In genomic region chr14:53893374-53893773, GRCh38 we compare ENCODE assay signal across 23 cellular contexts.
"Had no signal": no experiment of that assay in that cellular context is flagged by ENCODE, and none has a peak within 500 bp of the region (broad histone marks: within the 10 kb centered on the region; RNA-seq: fewer than 3 reads in every experiment).

No MANE protein-coding gene starts in this region.

- H3K27me3 Mint-ChIP-seq: activated naive CD4-positive, alpha-beta T cell treated with anti-CD3 and anti-CD28 coated beads, Interleukin-2, amount 10 ng/mL, durations not matched to agents 7 days and 5 days had no signal

- DNase-seq: activated CD4-positive, alpha-beta memory T cell treated with anti-CD3 and anti-CD28 coated beads for 36 hours; activated CD4-positive, alpha-beta T cell treated with anti-CD3 and anti-CD28 coated beads, Interleukin-2, amount 10 ng/mL, durations not matched to agents 7 days and 5 days; activated CD4-positive, CD25-positive, alpha-beta regulatory T cell; activated CD8-positive, alpha-beta memory T cell treated with anti-CD3 and anti-CD28 coated beads, Interleukin-2, amount 50 U/mL, for 4 hours; activated gamma-delta T cell treated with Interleukin-2 at 50 U/mL for 16 hours; activated naive CD4-positive, alpha-beta T cell treated with anti-CD3 and anti-CD28 coated beads, Interleukin-2, amount 10 ng/mL, durations not matched to agents 7 days and 5 days; activated naive CD8-positive, alpha-beta T cell treated with anti-CD3 and anti-CD28 coated beads for 36 hours; activated T-cell treated with anti-CD3 and anti-CD28 coated beads, Interleukin-2, amount 50 U/mL, for 72 hours; caudate nucleus; KBM-7; MV-4-11; NCI-H1105; NCI-H1436; NCI-H1694 treated with DMSO at 0.1 percent for 48 hours; NCI-H2029 treated with DMSO at 0.1 percent for 48 hours; NCI-H345; NCI-H510A; NCI-H526 treated with DMSO at 0.1 percent for 48 hours; PC-3; SHP77; T-helper 17 cell; T-helper 9 cell had no signal

- H3K9me3 Mint-ChIP-seq: activated CD4-positive, alpha-beta memory T cell treated with anti-CD3 and anti-CD28 coated beads for 36 hours; activated CD4-positive, alpha-beta T cell treated with anti-CD3 and anti-CD28 coated beads, Interleukin-2, amount 10 ng/mL, durations not matched to agents 7 days and 5 days; activated naive CD4-positive, alpha-beta T cell treated with anti-CD3 and anti-CD28 coated beads, Interleukin-2, amount 10 ng/mL, durations not matched to agents 7 days and 5 days; activated naive CD8-positive, alpha-beta T cell treated with anti-CD3 and anti-CD28 coated beads for 36 hours; activated T-cell treated with anti-CD3 and anti-CD28 coated beads, Interleukin-2, amount 50 U/mL, for 72 hours; activated T-helper 2 cell treated with anti-CD3 and anti-CD28 coated beads, Interferon-gamma antibody, Interleukin-2, Interleukin-4, amounts not matched to agents 10 μg/mL and 5 μg/mL and 100 μg/mL, durations not matched to agents 14 hours and 24 hours and 36 hours had no signal

- H3K4me3 Mint-ChIP-seq: activated CD4-positive, alpha-beta memory T cell treated with anti-CD3 and anti-CD28 coated beads for 36 hours; activated CD4-positive, alpha-beta T cell treated with anti-CD3 and anti-CD28 coated beads, Interleukin-2, amount 10 ng/mL, durations not matched to agents 7 days and 5 days; activated naive CD4-positive, alpha-beta T cell treated with anti-CD3 and anti-CD28 coated beads, Interleukin-2, amount 10 ng/mL, durations not matched to agents 7 days and 5 days; activated naive CD8-positive, alpha-beta T cell treated with anti-CD3 and anti-CD28 coated beads for 36 hours; activated T-cell treated with anti-CD3 and anti-CD28 coated beads, Interleukin-2, amount 50 U/mL, for 72 hours; T-helper 17 cell had no signal

- ATAC-seq: activated T-cell treated with anti-CD3 and anti-CD28 coated beads, Interleukin-2, amount 50 U/mL, for 72 hours; T-helper 17 cell had no signal

- H3K36me3 Mint-ChIP-seq: activated CD4-positive, alpha-beta memory T cell treated with anti-CD3 and anti-CD28 coated beads for 36 hours; activated naive CD4-positive, alpha-beta T cell treated with anti-CD3 and anti-CD28 coated beads, Interleukin-2, amount 10 ng/mL, durations not matched to agents 7 days and 5 days; activated naive CD8-positive, alpha-beta T cell treated with anti-CD3 and anti-CD28 coated beads for 36 hours had no signal

- H3K4me1 Mint-ChIP-seq: T-helper 17 cell had no signal

- H3K27ac Mint-ChIP-seq: activated CD4-positive, alpha-beta memory T cell treated with anti-CD3 and anti-CD28 coated beads for 36 hours; activated CD4-positive, alpha-beta T cell treated with anti-CD3 and anti-CD28 coated beads, Interleukin-2, amount 10 ng/mL, durations not matched to agents 7 days and 5 days; activated naive CD4-positive, alpha-beta T cell treated with anti-CD3 and anti-CD28 coated beads, Interleukin-2, amount 10 ng/mL, durations not matched to agents 7 days and 5 days; activated naive CD8-positive, alpha-beta T cell treated with anti-CD3 and anti-CD28 coated beads for 36 hours; activated T-cell treated with anti-CD3 and anti-CD28 coated beads, Interleukin-2, amount 50 U/mL, for 72 hours; activated T-helper 2 cell treated with anti-CD3 and anti-CD28 coated beads, Interferon-gamma antibody, Interleukin-2, Interleukin-4, amounts not matched to agents 10 μg/mL and 5 μg/mL and 100 μg/mL, durations not matched to agents 14 hours and 24 hours and 36 hours; T-helper 17 cell had no signal
